ENCODE assay signal across 11 cellular contexts in genomic region chr15:73142802-73143762, GRCh38.
DNase-seq lines count a peak whose midpoint lies in the region; ATAC-seq, FAIRE-seq and TF ChIP-seq lines count a peak whose summit lies in the region.
"Had no signal": no experiment of that assay in that cellular context is flagged by ENCODE, and none has a peak within 500 bp of the region (broad histone marks: within the 10 kb centered on the region; RNA-seq: fewer than 3 reads in every experiment).

No MANE protein-coding gene starts in this region.

- no peaks in the 10 kb centered on the region for H4K20me1 ChIP-seq in HepG2 (ENCODE audit: insufficient read depth, low read length)

- H3K79me2 ChIP-seq in HepG2 (ENCODE audit: insufficient read depth, low read length), result no peaks in the 10 kb centered on the region

- POLR2A ChIA-PET in HepG2 (lab: Yijun Ruan, JAX), result no interaction called here

- no peaks in the 10 kb centered on the region for H3K27me3 ChIP-seq in HepG2 (ENCODE audit: control insufficient read depth in 1 of 2, insufficient read depth in 2 of 2, low read length in 2 of 2)

- no peaks in the 10 kb centered on the region for H3K9me3 ChIP-seq in HepG2 (ENCODE audit: low read length)

- H3K36me3 ChIP-seq in HepG2 (replicated peaks in 1 of 2; ENCODE audit: control insufficient read depth in 1 of 2, insufficient read depth in 2 of 2, low read length in 2 of 2), result no peaks in the 10 kb centered on the region

- TF ChIP-seq RAD21 in HepG2 (CRISPR knock-in tag; IDR thresholded peaks at IDR 0.05), result no peak

- in situ Hi-C loops in HepG2 (cut with HindIII; ENCODE audit: extremely low pct_ligation_motif_present, low pct_unique_long_range_greater_than_20kb), result no loop called here
- in situ Hi-C loops in KBM-7 (cut with MboI; ENCODE audit: low pct_unique_long_range_greater_than_20kb, low sequenced_read_pairs), result no loop called here

- CTCF ChIA-PET in HepG2 (lab: Yijun Ruan, JAX; ENCODE audit: low intra/inter-chr PET ratio, low total read pairs), result no interaction called here

- no peak for TF ChIP-seq POLR2A in HepG2 (IDR thresholded peaks at IDR 0.05; ENCODE audit: insufficient read depth in 1 of 2, low read depth in 2 of 2, low read length in 2 of 2)

- FAIRE-seq in RCC 7860 (lab: Jason Lieb, UNC) (peak; percentile 97), HepG2 (lab: Jason Lieb, UNC) (no peak)
- FAIRE-seq: endometrium had no signal

- TF ChIP-seq EP300 in HepG2 (IDR thresholded peaks at IDR 0.05; ENCODE audit: low read depth in 2 of 2, low read length in 2 of 2), result no peak
- no peak for TF ChIP-seq EP300 in HepG2 (CRISPR knock-in tag; IDR thresholded peaks at IDR 0.05; ENCODE audit: borderline replicate concordance)

- BruUV-seq in HepG2 (replicated peaks; lab: Mats Ljungman, UMichigan), result no TSS peak

- intact Hi-C loops in HepG2 (cut with micrococcal nuclease; ENCODE audit: unreplicated experiment), result no loop called here

- DNase-seq in RCC 7860 (ENCODE audit: low spot score) (peak; percentile 74), HepG2 (ENCODE audit: low spot score) (no peak), KBM-7 (no peak)
- DNase-seq: left ventricle myocardium superior, NCI-H1105 treated with DMSO at 0.1 percent for 48 hours, Right ventricle myocardium superior had no signal

- H3K4me3 ChIP-seq in HepG2 (replicated peaks in 1 of 3; ENCODE audit: insufficient read depth in 1 of 3, low read depth in 2 of 3, low read length in 3 of 3), result no peak overlapping the region

- no peak for TF ChIP-seq CTCF in HepG2 (CRISPR knock-in tag; IDR thresholded peaks at IDR 0.05)

- H3K4me1 ChIP-seq in HepG2 (ENCODE audit: insufficient read depth, low read length), result no peaks in the 10 kb centered on the region

- H2AFZ ChIP-seq in HepG2 (ENCODE audit: low read length), result no peak overlapping the region

- no peak overlapping the region for H3K4me2 ChIP-seq in HepG2 (ENCODE audit: low read depth, low read length)

- no peak overlapping the region for H3K9ac ChIP-seq in HepG2 (ENCODE audit: insufficient read depth, low read depth, low read length)

- H3K27ac ChIP-seq in HepG2 (ENCODE audit: extremely low read length, insufficient read depth, low read length), result no peak overlapping the region

- 88% methylated on average over 11 of the region's 12 CpGs for WGBS in HepG2 (ENCODE audit: low lambda C conversion rate)

- peak; percentile 77 for ATAC-seq in GM18867 (IDR thresholded peaks at IDR 0.05; ENCODE audit: unreplicated experiment)
- ATAC-seq in GM21576 (IDR thresholded peaks at IDR 0.05; ENCODE audit: unreplicated experiment), result peak; percentile 63
- no peak for ATAC-seq in HepG2
- no peak for ATAC-seq in HG02938 (IDR thresholded peaks at IDR 0.05; ENCODE audit: unreplicated experiment)
- no peak for ATAC-seq in HG03521 (IDR thresholded peaks at IDR 0.05; ENCODE audit: unreplicated experiment)
- ATAC-seq: left ventricle myocardium superior had no signal

TF ChIP-seq in HepG2, 621 proteins besides CTCF, POLR2A, EP300 and RAD21:
- TF ChIP-seq MTA3 (CRISPR knock-in tag; IDR thresholded peaks at IDR 0.05) (no peak), MNT (IDR thresholded peaks at IDR 0.05) (peak; percentile 57), PHF8 (CRISPR knock-in tag; IDR thresholded peaks at IDR 0.05) (no peak)

Comparison
In these comparisons a context has a peak if more than half of its experiments do, and no peak if none do; other contexts are left out.
1. ATAC-seq: peak in GM18867 (single experiment) and GM21576 (single experiment); none in HepG2 (single experiment), HG02938 (single experiment) and HG03521 (single experiment).